ENCODE assay signal across 1 cellular context in genomic region chr6:141326426-141326825, GRCh38.
TF ChIP-seq lines count a peak whose summit lies in the region.

No MANE protein-coding gene starts in this region.

TF ChIP-seq in A549, 52 proteins besides CTCF, POLR2A, EP300 and RAD21 (continued from another document):
- TF ChIP-seq, protein P1, sequence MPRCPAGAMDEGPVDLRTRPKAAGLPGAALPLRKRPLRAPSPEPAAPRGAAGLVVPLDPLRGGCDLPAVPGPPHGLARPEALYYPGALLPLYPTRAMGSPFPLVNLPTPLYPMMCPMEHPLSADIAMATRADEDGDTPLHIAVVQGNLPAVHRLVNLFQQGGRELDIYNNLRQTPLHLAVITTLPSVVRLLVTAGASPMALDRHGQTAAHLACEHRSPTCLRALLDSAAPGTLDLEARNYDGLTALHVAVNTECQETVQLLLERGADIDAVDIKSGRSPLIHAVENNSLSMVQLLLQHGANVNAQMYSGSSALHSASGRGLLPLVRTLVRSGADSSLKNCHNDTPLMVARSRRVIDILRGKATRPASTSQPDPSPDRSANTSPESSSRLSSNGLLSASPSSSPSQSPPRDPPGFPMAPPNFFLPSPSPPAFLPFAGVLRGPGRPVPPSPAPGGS (IDR thresholded peaks at IDR 0.05), result peak; percentile 43; the same call in 1 of the 3 replicates
- no peak for TF ChIP-seq TFCP2L1 (CRISPR knock-in tag; IDR thresholded peaks at IDR 0.05)
